Comparison of ENCODE assay signal across 8 cellular contexts in the genomic region with DNA sequence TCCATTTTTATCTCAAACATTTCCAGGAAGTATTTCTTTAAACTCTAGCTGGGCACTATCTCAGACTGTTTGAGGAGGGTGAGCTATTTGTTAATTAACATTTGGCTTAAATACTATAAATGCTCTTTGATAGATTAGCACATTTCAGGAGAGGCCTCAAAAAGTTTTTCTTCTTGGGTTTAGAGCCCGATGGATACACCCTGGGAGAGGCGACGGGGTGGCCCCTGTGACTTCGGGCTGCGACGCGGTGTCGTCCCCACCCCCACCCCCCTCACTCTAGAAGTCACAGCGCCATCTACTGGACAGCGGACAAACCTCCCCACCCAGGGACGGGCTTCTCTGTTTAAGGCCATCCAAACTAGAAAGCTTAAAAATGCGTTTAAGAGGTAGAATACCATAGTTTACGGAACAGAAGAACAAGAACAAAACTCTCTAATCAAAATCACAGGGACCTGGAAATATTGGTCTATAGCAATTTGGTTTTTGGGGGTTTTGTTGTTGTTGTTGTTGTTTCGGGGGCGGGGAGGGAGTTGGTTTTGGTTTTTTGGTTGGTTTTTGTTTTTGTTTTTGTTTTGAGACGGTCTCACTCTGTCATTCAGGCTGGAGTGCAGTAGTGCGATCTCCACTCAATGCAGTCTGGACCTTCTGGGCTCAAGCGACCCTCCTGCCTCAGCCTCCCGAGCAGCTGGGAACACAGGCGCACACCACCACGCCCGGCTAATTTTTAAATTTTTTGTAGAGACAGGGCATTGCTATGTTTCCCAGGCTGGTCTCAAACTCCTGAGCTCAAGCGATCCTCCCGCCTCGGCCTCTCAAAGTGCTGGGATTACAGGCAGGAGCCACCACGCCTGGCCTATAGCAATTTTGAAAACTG.
DNase-seq lines count a peak whose midpoint lies in the region; ATAC-seq, FAIRE-seq and TF ChIP-seq lines count a peak whose summit lies in the region.

No MANE protein-coding gene starts in this region.

- peak; percentile 87 for TF ChIP-seq CTCF in RWPE1 (conservative IDR thresholded peaks at IDR 0.05; ENCODE audit: low read depth)
- peak; percentile 82 for TF ChIP-seq CTCF in astrocyte of the spinal cord (IDR thresholded peaks at IDR 0.05; ENCODE audit: low read depth, low read length)

- H3K36me3 ChIP-seq in HUES48 (ENCODE audit: control insufficient read depth, insufficient read depth, low read length) (no peaks in the 10 kb centered on the region), small intestine (ENCODE audit: control insufficient read depth in 2 of 2, insufficient read depth in 2 of 2, low read length in 2 of 2) (no peaks in the 10 kb centered on the region)
- no peaks in the 10 kb centered on the region for H3K36me3 ChIP-seq in effector memory CD4-positive, alpha-beta T cell (ENCODE audit: control insufficient read depth, insufficient read depth, low read length)

- POLR2A ChIA-PET in RWPE1 (lab: Yijun Ruan, JAX; ENCODE audit: low non-redundant PET): no interaction called here

- H3K4me3 ChIP-seq in HUES48 (ENCODE audit: low read depth, low read length): peak overlapping the region; percentile 22; the same call in 1 of the 2 replicates
- peak overlapping the region; percentile 17 for H3K4me3 ChIP-seq in astrocyte of the spinal cord (ENCODE audit: low read depth, low read length)
- H3K4me3 ChIP-seq in small intestine (ENCODE audit: low read depth in 1 of 2, low read length in 2 of 2): no peak overlapping the region
- H3K4me3 ChIP-seq in effector memory CD4-positive, alpha-beta T cell (ENCODE audit: insufficient read depth, low read depth, low read length, poor library complexity, severe bottlenecking): no peak overlapping the region

- DNase-seq in D341Med (ENCODE audit: low spot score) (peak; percentile 88), RWPE1 (ENCODE audit: low spot score) (peak; percentile 88), astrocyte of the spinal cord (ENCODE audit: low read depth, low spot score) (peak; percentile 80), hypothalamus (lab: John Stamatoyannopoulos, UW) (peak in 31 of 51 donors; percentile 3 to 66 (median 30)), small intestine (peak; percentile 50)
- DNase-seq in effector memory CD4-positive, alpha-beta T cell: no peak

- no peak overlapping the region for H3K9ac ChIP-seq in HUES48 (ENCODE audit: low read depth, low read length)

- FAIRE-seq in small intestine (lab: Jason Lieb, UNC): no peak

- CTCF ChIA-PET in RWPE1 (lab: Yijun Ruan, JAX): interaction anchor here (0.5 to 3.0 kb wide), 43 partner anchors 8 to 1575 kb away, joined by 3 to 39 read pairs (median 4); a partner anchor contains a TSS

- H3K27ac ChIP-seq in HUES48 (ENCODE audit: low read depth, low read length) (no peak overlapping the region), RWPE1 (no peak overlapping the region), small intestine (ENCODE audit: low read depth in 1 of 2, low read length in 1 of 2) (no peak overlapping the region)
- no peak overlapping the region for H3K27ac ChIP-seq in effector memory CD4-positive, alpha-beta T cell (ENCODE audit: insufficient read depth, low read length, poor library complexity, severe bottlenecking)

- WGBS in small intestine, 3 donors: 44 to 46% (median 44%) methylated on average over 26 of the region's 26 CpGs

- no peak for ATAC-seq in GM21390 (IDR thresholded peaks at IDR 0.05; ENCODE audit: unreplicated experiment)

- in situ Hi-C loops in astrocyte of the spinal cord (cut with HindIII; ENCODE audit: low sequenced_read_pairs): loop anchor here (25.0 kb wide), 1 partner anchor 501 kb away; a partner anchor contains a TSS

- H3K27me3 ChIP-seq in HUES48 (ENCODE audit: control insufficient read depth, insufficient read depth, low read length): peaks cover 3% of the 10 kb centered on the region; the same call in 1 of the 2 replicates
- peaks cover 0 to 2% of the 10 kb centered on the region in 2 donors for H3K27me3 ChIP-seq in small intestine (ENCODE audit: control insufficient read depth in 2 of 2, insufficient read depth in 2 of 2, low read length in 2 of 2)
- H3K27me3 ChIP-seq in effector memory CD4-positive, alpha-beta T cell (replicated peaks; ENCODE audit: control insufficient read depth, insufficient read depth, low read length, poor library complexity, severe bottlenecking): peaks cover 11% of the 10 kb centered on the region

- H3K9me3 ChIP-seq in HUES48 (ENCODE audit: control insufficient read depth, insufficient read depth, low read length) (no peaks in the 10 kb centered on the region), small intestine (ENCODE audit: control insufficient read depth, low read depth) (no peaks in the 10 kb centered on the region)
- H3K9me3 ChIP-seq in effector memory CD4-positive, alpha-beta T cell (ENCODE audit: control insufficient read depth, low read length): no peaks in the 10 kb centered on the region

- H3K4me1 ChIP-seq in HUES48 (ENCODE audit: control insufficient read depth, insufficient read depth, low read length) (peaks cover 11% of the 10 kb centered on the region), small intestine (ENCODE audit: control insufficient read depth in 2 of 2, insufficient read depth in 1 of 2, low read depth in 1 of 2, low read length in 1 of 2) (no peaks in the 10 kb centered on the region)
- H3K4me1 ChIP-seq in effector memory CD4-positive, alpha-beta T cell (ENCODE audit: control insufficient read depth, insufficient read depth, low read length, poor library complexity, severe bottlenecking): no peaks in the 10 kb centered on the region

Comparison
In these comparisons a context has a peak if more than half of its experiments do, and no peak if none do; other contexts are left out.
1. DNase-seq: peak in D341Med (single experiment), RWPE1 (single experiment), astrocyte of the spinal cord (single experiment), hypothalamus (31 of 51) and small intestine (single experiment); none in effector memory CD4-positive, alpha-beta T cell (0 of 3).
2. H3K4me3 ChIP-seq: peak in HUES48 (single experiment) and astrocyte of the spinal cord (single experiment); none in small intestine (0 of 2) and effector memory CD4-positive, alpha-beta T cell (single experiment).